25 cellular contexts compared by ENCODE assay signal in the genomic region with DNA sequence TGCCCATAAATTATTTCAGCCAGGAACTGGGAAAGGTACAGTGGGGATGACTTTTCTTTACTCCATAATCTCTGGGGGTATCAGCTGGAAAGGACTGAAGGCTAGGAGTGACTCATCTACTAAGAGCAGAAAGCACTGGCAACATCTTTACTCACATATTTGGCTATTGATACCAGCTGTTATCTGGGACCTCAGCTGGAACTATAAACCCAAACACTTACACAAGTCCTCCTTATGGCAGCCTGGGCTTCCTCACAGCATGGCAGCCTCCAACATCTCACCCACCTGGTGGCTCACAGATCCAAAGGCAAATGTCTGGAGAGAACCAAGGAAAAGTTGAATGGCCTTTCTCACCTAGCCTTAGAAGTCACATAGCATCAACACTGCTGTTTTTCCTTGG.
DNase-seq lines count a peak whose midpoint lies in the region; ATAC-seq and TF ChIP-seq lines count a peak whose summit lies in the region.
"Had no signal": no experiment of that assay in that cellular context is flagged by ENCODE, and none has a peak within 500 bp of the region (broad histone marks: within the 10 kb centered on the region; RNA-seq: fewer than 3 reads in every experiment).

No MANE protein-coding gene starts in this region.

- no peak overlapping the region for H3K4me3 Mint-ChIP-seq in mesothelial cell of epicardium
- H3K4me3 Mint-ChIP-seq: activated B cell treated with CpG ODN at 0.5 μM for 24 hours; CD4-positive, alpha-beta T cell had no signal

- no peaks in the 10 kb centered on the region for H3K9me2 ChIP-seq in GM23248 (ENCODE audit: insufficient read depth)

- H3K9ac ChIP-seq in GM23248: no peak overlapping the region
- no peak overlapping the region for H3K9ac ChIP-seq in fibroblast of lung (ENCODE audit: insufficient read depth, low read length)

- 0 out of 2 replicates have a peak, but pooled peaks cover 10% of the 10 kb centered on the region for H3F3A ChIP-seq in GM23248 (ENCODE audit: insufficient read depth)

- peaks cover 46% of the 10 kb centered on the region for H3K9me3 Mint-ChIP-seq in mesothelial cell of epicardium

- H4K20me1 ChIP-seq in GM23248 (ENCODE audit: insufficient read depth) (no peaks in the 10 kb centered on the region), fibroblast of lung (ENCODE audit: control insufficient read depth, extremely low read depth, insufficient read depth, low read length) (no peaks in the 10 kb centered on the region)

- no peak overlapping the region for H3K27ac Mint-ChIP-seq in mesothelial cell of epicardium
- H3K27ac Mint-ChIP-seq: activated B cell treated with CpG ODN at 0.5 μM for 24 hours; activated naive CD4-positive, alpha-beta T cell treated with anti-CD3 and anti-CD28 coated beads, Interleukin-2, amount 50 U/mL, for 72 hours; CD4-positive, alpha-beta T cell had no signal

- in situ Hi-C loops in GM23248 (cut with MboI): no loop called here

- H3K36me3 ChIP-seq in GM23248 (ENCODE audit: low read depth) (no peaks in the 10 kb centered on the region), fibroblast of lung (ENCODE audit: control insufficient read depth, insufficient read depth, low read length) (no peaks in the 10 kb centered on the region)
- H3K36me3 ChIP-seq: ascending aorta, stomach, tibial nerve had no signal

- H2AFZ ChIP-seq in GM23248 (no peak overlapping the region), fibroblast of lung (ENCODE audit: low read length) (no peak overlapping the region)

- H3K27me3 Mint-ChIP-seq in mesothelial cell of epicardium (ENCODE audit: low read depth): no peaks in the 10 kb centered on the region
- H3K27me3 Mint-ChIP-seq: CD4-positive, alpha-beta T cell had no signal

- ATAC-seq in HG03025 (IDR thresholded peaks at IDR 0.05; ENCODE audit: low FRiP score, unreplicated experiment) (no peak), GM19351 (IDR thresholded peaks at IDR 0.05; ENCODE audit: unreplicated experiment) (no peak)
- ATAC-seq: activated naive CD4-positive, alpha-beta T cell treated with anti-CD3 and anti-CD28 coated beads, Interleukin-2, amount 50 U/mL, for 72 hours; HepG2; psoas muscle; Right ventricle myocardium inferior had no signal

- peak; percentile 42 for DNase-seq in GM23248
- peak; percentile 30 for DNase-seq in RPMI7951 (ENCODE audit: low read depth)
- DNase-seq in fibroblast of lung (ENCODE audit: low read depth in 2 of 2): peak; percentile 53 to 58
- peak; percentile 31 for DNase-seq in myocyte (ENCODE audit: low read depth)
- no peak for DNase-seq in NK-92 (lab: John Stamatoyannopoulos, UW; ENCODE audit: unreplicated experiment)
- DNase-seq in mesothelial cell of epicardium (ENCODE audit: low spot score in 2 of 2, unreplicated experiment in 2 of 2): no peak
- DNase-seq: activated B cell treated with CpG ODN at 0.5 μM for 24 hours; activated CD4-positive, alpha-beta T cell treated with anti-CD3 and anti-CD28 coated beads, Interleukin-2, amount 50 U/mL, for 4 hours; CD4-positive, alpha-beta T cell; GF-D8; NCI-H1092 treated with DMSO at 0.1 percent for 48 hours; NCI-H187 treated with DMSO at 0.1 percent for 48 hours; NCI-H345; NCI-H774; OCI-M1; psoas muscle; stimulated activated CD8-positive, alpha-beta memory T cell treated with anti-CD3 and anti-CD28 coated beads, Interleukin-4, amount 100 ng/mL, for 48 hours; stomach had no signal

- H3K79me2 ChIP-seq in GM23248 (ENCODE audit: insufficient read depth): no peaks in the 10 kb centered on the region
- no peaks in the 10 kb centered on the region for H3K79me2 ChIP-seq in fibroblast of lung (ENCODE audit: control insufficient read depth, insufficient read depth, low read length)

- H3K4me1 Mint-ChIP-seq in mesothelial cell of epicardium: no peaks in the 10 kb centered on the region
- H3K4me1 Mint-ChIP-seq: activated B cell treated with CpG ODN at 0.5 μM for 24 hours had no signal

- H3K4me3 ChIP-seq in GM23248 (no peak overlapping the region), fibroblast of lung (replicated peaks in 1 of 4; ENCODE audit: control extremely low read depth in 1 of 4, insufficient read depth in 1 of 4, low read depth in 3 of 4, low read length in 4 of 4) (no peak overlapping the region)
- H3K4me3 ChIP-seq: ascending aorta, psoas muscle, stomach, tibial nerve had no signal

- no peak for TF ChIP-seq CTCF in fibroblast of lung (conservative IDR thresholded peaks at IDR 0.05 in 1 of 2, IDR thresholded peaks at IDR 0.05 in 1 of 2; ENCODE audit: low read depth in 1 of 2, low read length in 2 of 2)
- no peak for TF ChIP-seq CTCF in mesothelial cell of epicardium (IDR thresholded peaks at IDR 0.05; ENCODE audit: unreplicated experiment)

- no peaks in the 10 kb centered on the region for H3K9me3 ChIP-seq in GM23248 (ENCODE audit: low read depth)
- H3K9me3 ChIP-seq in fibroblast of lung (ENCODE audit: control insufficient read depth, insufficient read depth, low read depth, low read length): no peaks in the 10 kb centered on the region
- H3K9me3 ChIP-seq: psoas muscle had no signal

- H3K27ac ChIP-seq in GM23248 (no peak overlapping the region), fibroblast of lung (ENCODE audit: insufficient read depth, low read length) (no peak overlapping the region)
- H3K27ac ChIP-seq: ascending aorta, psoas muscle, stomach, tibial nerve had no signal

- H3K4me2 ChIP-seq in GM23248 (ENCODE audit: unreplicated experiment) (no peak overlapping the region), fibroblast of lung (ENCODE audit: extremely low read depth, insufficient read depth, low read length) (no peak overlapping the region)

- peaks cover 9% of the 10 kb centered on the region for H3K36me3 Mint-ChIP-seq in mesothelial cell of epicardium
- H3K36me3 Mint-ChIP-seq: activated naive CD4-positive, alpha-beta T cell treated with anti-CD3 and anti-CD28 coated beads, Interleukin-2, amount 50 U/mL, for 72 hours had no signal

- H3K27me3 ChIP-seq in GM23248 (replicated peaks; ENCODE audit: insufficient read depth) (no peaks in the 10 kb centered on the region), fibroblast of lung (ENCODE audit: control insufficient read depth, insufficient read depth, low read length) (no peaks in the 10 kb centered on the region)
- H3K27me3 ChIP-seq: ascending aorta, stomach, tibial nerve had no signal

- H3K4me1 ChIP-seq in GM23248 (ENCODE audit: insufficient read depth) (no peaks in the 10 kb centered on the region), fibroblast of lung (ENCODE audit: control insufficient read depth, extremely low read depth, insufficient read depth, low read length) (no peaks in the 10 kb centered on the region)
- H3K4me1 ChIP-seq: ascending aorta, psoas muscle, stomach, tibial nerve had no signal

Comparison
In these comparisons a context has a peak if more than half of its experiments do, and no peak if none do; other contexts are left out.
1. DNase-seq: peak in GM23248 (single experiment), RPMI7951 (single experiment), fibroblast of lung (2 of 2) and myocyte (single experiment); none in NK-92 (single experiment) and mesothelial cell of epicardium (0 of 2).